In the genomic region with DNA sequence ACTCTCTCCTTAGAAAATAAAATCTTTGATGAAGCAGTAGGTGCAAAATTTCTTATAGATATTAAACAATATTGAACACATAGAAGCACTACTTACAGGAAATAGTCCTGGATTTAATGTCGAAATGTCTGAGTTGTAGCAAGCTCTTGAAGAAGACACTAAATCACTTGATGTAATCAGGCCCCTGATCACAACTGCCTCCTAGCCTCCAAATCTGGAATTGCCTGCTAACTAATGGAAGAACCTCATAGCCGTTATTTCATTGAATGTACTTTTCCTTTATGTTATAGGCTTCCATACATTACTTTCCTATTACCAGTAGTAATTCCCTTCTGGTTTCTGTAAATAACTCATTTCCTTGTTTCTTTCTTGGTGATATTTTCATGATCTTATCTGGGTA, we compare ENCODE assay signal across 24 cellular contexts.
DNase-seq lines count a peak whose midpoint lies in the region; ATAC-seq and TF ChIP-seq lines count a peak whose summit lies in the region.
"Had no signal": no experiment of that assay in that cellular context is flagged by ENCODE, and none has a peak within 500 bp of the region (broad histone marks: within the 10 kb centered on the region; RNA-seq: fewer than 3 reads in every experiment).

No MANE protein-coding gene starts in this region.

- ATAC-seq in WTC11, result peak; percentile 60
- ATAC-seq in GM21515 (IDR thresholded peaks at IDR 0.05; ENCODE audit: unreplicated experiment), result no peak
- no peak for ATAC-seq in right lobe of liver
- ATAC-seq: natural killer cell treated with Interleukin-12 subunit alpha and Interleukin-12 subunit beta and Interleukin-15 and Interleukin-18, amount 100 ng/mL, for 72 hours; psoas muscle; stimulated activated effector memory CD8-positive, alpha-beta T cell treated with anti-CD3 and anti-CD28 coated beads, Interleukin-12 subunit alpha, Interleukin-12 subunit beta, amount 100 ng/mL, for 72 hours had no signal

- H3K36me3 ChIP-seq in hepatocyte (replicated peaks; ENCODE audit: insufficient read depth, low read depth) (no peaks in the 10 kb centered on the region), right lobe of liver (no peaks in the 10 kb centered on the region)
- no peaks in the 10 kb centered on the region for H3K36me3 ChIP-seq in CD8-positive, alpha-beta memory T cell (ENCODE audit: insufficient read depth, low read length)
- H3K36me3 ChIP-seq: ascending aorta, SJSA1, thyroid gland had no signal

- H2AFZ ChIP-seq in hepatocyte, result no peak overlapping the region
- H2AFZ ChIP-seq: GM23248 had no signal

- POLR2A ChIA-PET in WTC11 (lab: Charles Lee), result no interaction called here
- POLR2A ChIA-PET in CD8-positive, alpha-beta memory T cell (lab: Charles Lee), result no interaction called here

- no peak overlapping the region for H3K27ac ChIP-seq in hepatocyte
- no peak overlapping the region for H3K27ac ChIP-seq in right lobe of liver
- H3K27ac ChIP-seq in CD8-positive, alpha-beta memory T cell (ENCODE audit: low read depth, low read length), result no peak overlapping the region
- H3K27ac ChIP-seq: ascending aorta, GM23248, psoas muscle, SJSA1, thyroid gland had no signal

- WGBS in hepatocyte (ENCODE audit: low lambda C conversion rate, missing lambda C conversion rate), result 75% methylated on average over 2 of the region's 2 CpGs
- WGBS in right lobe of liver (ENCODE audit: insufficient coverage, low coverage, low lambda C conversion rate, missing lambda C conversion rate), result 61% methylated on average over 2 of the region's 2 CpGs

- no peaks in the 10 kb centered on the region for H4K20me1 ChIP-seq in hepatocyte (ENCODE audit: insufficient read depth, poor library complexity, severe bottlenecking)

- H3K27ac Mint-ChIP-seq in WTC11, result no peak overlapping the region
- no peak overlapping the region for H3K27ac Mint-ChIP-seq in CD8-positive, alpha-beta memory T cell
- H3K27ac Mint-ChIP-seq: dendritic cell treated with granulocyte-macrophage colony-stimulating factor and Interleukin-4, amounts not matched to agents 40 ng/mL and 50 ng/mL, for 4 days; natural killer cell treated with Interleukin-12 subunit alpha and Interleukin-12 subunit beta and Interleukin-15 and Interleukin-18, amount 100 ng/mL, for 72 hours; stimulated activated effector memory CD8-positive, alpha-beta T cell treated with anti-CD3 and anti-CD28 coated beads, Interleukin-12 subunit alpha, Interleukin-12 subunit beta, amount 100 ng/mL, for 72 hours had no signal

- no peaks in the 10 kb centered on the region for H3K36me3 Mint-ChIP-seq in WTC11
- H3K36me3 Mint-ChIP-seq in CD8-positive, alpha-beta memory T cell, result no peaks in the 10 kb centered on the region
- H3K36me3 Mint-ChIP-seq: natural killer cell treated with Interleukin-12 subunit alpha and Interleukin-12 subunit beta and Interleukin-15 and Interleukin-18, amount 100 ng/mL, for 72 hours; stimulated activated effector memory CD8-positive, alpha-beta T cell treated with anti-CD3 and anti-CD28 coated beads, Interleukin-12 subunit alpha, Interleukin-12 subunit beta, amount 100 ng/mL, for 72 hours had no signal

- DNase-seq in EH (ENCODE audit: low read depth) (peak; percentile 2), LHCN-M2 (ENCODE audit: low read depth) (peak; percentile 4), WTC11 (ENCODE audit: low spot score) (peak; percentile 15), hepatocyte (ENCODE audit: low spot score) (no peak), right lobe of liver (no peak), T1000 (lab: John Stamatoyannopoulos, UW) (no peak)
- DNase-seq in CD8-positive, alpha-beta memory T cell, result no peak
- DNase-seq: activated CD4-positive, alpha-beta T cell treated with anti-CD3 and anti-CD28 coated beads for 48 hours; activated naive CD4-positive, alpha-beta T cell treated with Interleukin-2 at 50 U/mL for 16 hours; erythroblast; GM23248; islet precursor cell; KBM-7; NCI-H187; NCI-H446; OCI-M1; psoas muscle; thyroid gland had no signal

- no peaks in the 10 kb centered on the region for H3K27me3 Mint-ChIP-seq in WTC11 (ENCODE audit: low read depth)
- no peaks in the 10 kb centered on the region for H3K27me3 Mint-ChIP-seq in CD8-positive, alpha-beta memory T cell
- H3K27me3 Mint-ChIP-seq: dendritic cell treated with granulocyte-macrophage colony-stimulating factor and Interleukin-4, amounts not matched to agents 40 ng/mL and 50 ng/mL, for 4 days; natural killer cell treated with Interleukin-12 subunit alpha and Interleukin-12 subunit beta and Interleukin-15 and Interleukin-18, amount 100 ng/mL, for 72 hours had no signal

- H3K79me2 ChIP-seq in hepatocyte, result no peaks in the 10 kb centered on the region

- H3K4me2 ChIP-seq in hepatocyte, result no peak overlapping the region

- TF ChIP-seq CTCF in WTC11 (IDR thresholded peaks at IDR 0.05) (no peak), hepatocyte (IDR thresholded peaks at IDR 0.05; ENCODE audit: poor library complexity) (peak; percentile 14), right lobe of liver (IDR thresholded peaks at IDR 0.05) (no peak)

- no peaks in the 10 kb centered on the region for H3K4me1 Mint-ChIP-seq in WTC11
- no peaks in the 10 kb centered on the region for H3K4me1 Mint-ChIP-seq in CD8-positive, alpha-beta memory T cell
- H3K4me1 Mint-ChIP-seq: stimulated activated effector memory CD8-positive, alpha-beta T cell treated with anti-CD3 and anti-CD28 coated beads, Interleukin-12 subunit alpha, Interleukin-12 subunit beta, amount 100 ng/mL, for 72 hours had no signal

- intact Hi-C loops in right lobe of liver (cut with DNase I), result no loop called here

- no peak for TF ChIP-seq POLR2A in right lobe of liver (IDR thresholded peaks at IDR 0.05)

- CTCF ChIA-PET in WTC11 (lab: Charles Lee), result interaction anchor here (0.7 to 2.4 kb wide), 3 partner anchors 28 to 846 kb away, joined by 3 to 7 read pairs (median 5); no protein-coding TSS in a partner anchor
- CTCF ChIA-PET in CD8-positive, alpha-beta memory T cell (lab: Charles Lee), result no interaction called here

- peaks cover 4% of the 10 kb centered on the region for H3K27me3 ChIP-seq in hepatocyte
- no peaks in the 10 kb centered on the region for H3K27me3 ChIP-seq in right lobe of liver
- no peaks in the 10 kb centered on the region for H3K27me3 ChIP-seq in CD8-positive, alpha-beta memory T cell (ENCODE audit: insufficient read depth, low read length, poor library complexity, severe bottlenecking)
- H3K27me3 ChIP-seq: ascending aorta, SJSA1, thyroid gland had no signal

- no peaks in the 10 kb centered on the region for H3K4me1 ChIP-seq in hepatocyte (ENCODE audit: insufficient read depth)
- no peaks in the 10 kb centered on the region for H3K4me1 ChIP-seq in right lobe of liver
- no peaks in the 10 kb centered on the region for H3K4me1 ChIP-seq in CD8-positive, alpha-beta memory T cell (ENCODE audit: insufficient read depth, low read length)
- H3K4me1 ChIP-seq: ascending aorta, psoas muscle, SJSA1, thyroid gland had no signal

- no peak overlapping the region for H3K4me3 Mint-ChIP-seq in WTC11
- no peak overlapping the region for H3K4me3 Mint-ChIP-seq in CD8-positive, alpha-beta memory T cell
- H3K4me3 Mint-ChIP-seq: dendritic cell treated with granulocyte-macrophage colony-stimulating factor and Interleukin-4, amounts not matched to agents 40 ng/mL and 50 ng/mL, for 4 days; natural killer cell treated with Interleukin-12 subunit alpha and Interleukin-12 subunit beta and Interleukin-15 and Interleukin-18, amount 100 ng/mL, for 72 hours; stimulated activated effector memory CD8-positive, alpha-beta T cell treated with anti-CD3 and anti-CD28 coated beads, Interleukin-12 subunit alpha, Interleukin-12 subunit beta, amount 100 ng/mL, for 72 hours had no signal

- H3K9me3 ChIP-seq in hepatocyte (ENCODE audit: low read depth) (no peaks in the 10 kb centered on the region), right lobe of liver (no peaks in the 10 kb centered on the region)
- H3K9me3 ChIP-seq in CD8-positive, alpha-beta memory T cell (ENCODE audit: low read length), result no peaks in the 10 kb centered on the region
- H3K9me3 ChIP-seq: ascending aorta, psoas muscle, SJSA1, thyroid gland had no signal

- H3K4me3 ChIP-seq in hepatocyte, result no peak overlapping the region
- H3K4me3 ChIP-seq in right lobe of liver, result no peak overlapping the region
- H3K4me3 ChIP-seq in CD8-positive, alpha-beta memory T cell (ENCODE audit: low read length), result no peak overlapping the region
- H3K4me3 ChIP-seq: ascending aorta, GM23248, psoas muscle, SJSA1, thyroid gland had no signal

- H3K9me3 Mint-ChIP-seq in WTC11, result no peaks in the 10 kb centered on the region
- H3K9me3 Mint-ChIP-seq in CD8-positive, alpha-beta memory T cell, result peaks cover 4 to 19% (median 5%) of the 10 kb centered on the region in 5 donors
- H3K9me3 Mint-ChIP-seq: dendritic cell treated with granulocyte-macrophage colony-stimulating factor and Interleukin-4, amounts not matched to agents 40 ng/mL and 50 ng/mL, for 4 days; natural killer cell treated with Interleukin-12 subunit alpha and Interleukin-12 subunit beta and Interleukin-15 and Interleukin-18, amount 100 ng/mL, for 72 hours; stimulated activated effector memory CD8-positive, alpha-beta T cell treated with anti-CD3 and anti-CD28 coated beads, Interleukin-12 subunit alpha, Interleukin-12 subunit beta, amount 100 ng/mL, for 72 hours had no signal

- H3K9me2 ChIP-seq in hepatocyte (replicated peaks; ENCODE audit: insufficient read depth), result no peaks in the 10 kb centered on the region

TF ChIP-seq in WTC11, 78 proteins besides CTCF, POLR2A, EP300 and RAD21:
- TF ChIP-seq, protein P1, sequence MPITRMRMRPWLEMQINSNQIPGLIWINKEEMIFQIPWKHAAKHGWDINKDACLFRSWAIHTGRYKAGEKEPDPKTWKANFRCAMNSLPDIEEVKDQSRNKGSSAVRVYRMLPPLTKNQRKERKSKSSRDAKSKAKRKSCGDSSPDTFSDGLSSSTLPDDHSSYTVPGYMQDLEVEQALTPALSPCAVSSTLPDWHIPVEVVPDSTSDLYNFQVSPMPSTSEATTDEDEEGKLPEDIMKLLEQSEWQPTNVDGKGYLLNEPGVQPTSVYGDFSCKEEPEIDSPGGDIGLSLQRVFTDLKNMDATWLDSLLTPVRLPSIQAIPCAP (CRISPR knock-in tag; IDR thresholded peaks at IDR 0.05), result no peak
- TF ChIP-seq, protein P2, sequence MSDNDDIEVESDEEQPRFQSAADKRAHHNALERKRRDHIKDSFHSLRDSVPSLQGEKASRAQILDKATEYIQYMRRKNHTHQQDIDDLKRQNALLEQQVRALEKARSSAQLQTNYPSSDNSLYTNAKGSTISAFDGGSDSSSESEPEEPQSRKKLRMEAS (CRISPR knock-in tag; IDR thresholded peaks at IDR 0.05), result no peak
- TF ChIP-seq, protein P3, sequence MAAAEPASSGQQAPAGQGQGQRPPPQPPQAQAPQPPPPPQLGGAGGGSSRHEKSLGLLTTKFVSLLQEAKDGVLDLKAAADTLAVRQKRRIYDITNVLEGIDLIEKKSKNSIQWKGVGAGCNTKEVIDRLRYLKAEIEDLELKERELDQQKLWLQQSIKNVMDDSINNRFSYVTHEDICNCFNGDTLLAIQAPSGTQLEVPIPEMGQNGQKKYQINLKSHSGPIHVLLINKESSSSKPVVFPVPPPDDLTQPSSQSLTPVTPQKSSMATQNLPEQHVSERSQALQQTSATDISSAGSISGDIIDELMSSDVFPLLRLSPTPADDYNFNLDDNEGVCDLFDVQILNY (CRISPR knock-in tag; IDR thresholded peaks at IDR 0.05), result no peak
- no peak for TF ChIP-seq HMGA2 (CRISPR knock-in tag; IDR thresholded peaks at IDR 0.05)
TF ChIP-seq in WTC11: peak in this region for 0.

Comparison
In these comparisons a context has a peak if more than half of its experiments do, and no peak if none do; other contexts are left out.
1. DNase-seq: peak in EH (single experiment), LHCN-M2 (single experiment) and WTC11 (single experiment); none in hepatocyte (single experiment), right lobe of liver (0 of 3), T1000 (single experiment) and CD8-positive, alpha-beta memory T cell (0 of 5).